In the genomic region with DNA sequence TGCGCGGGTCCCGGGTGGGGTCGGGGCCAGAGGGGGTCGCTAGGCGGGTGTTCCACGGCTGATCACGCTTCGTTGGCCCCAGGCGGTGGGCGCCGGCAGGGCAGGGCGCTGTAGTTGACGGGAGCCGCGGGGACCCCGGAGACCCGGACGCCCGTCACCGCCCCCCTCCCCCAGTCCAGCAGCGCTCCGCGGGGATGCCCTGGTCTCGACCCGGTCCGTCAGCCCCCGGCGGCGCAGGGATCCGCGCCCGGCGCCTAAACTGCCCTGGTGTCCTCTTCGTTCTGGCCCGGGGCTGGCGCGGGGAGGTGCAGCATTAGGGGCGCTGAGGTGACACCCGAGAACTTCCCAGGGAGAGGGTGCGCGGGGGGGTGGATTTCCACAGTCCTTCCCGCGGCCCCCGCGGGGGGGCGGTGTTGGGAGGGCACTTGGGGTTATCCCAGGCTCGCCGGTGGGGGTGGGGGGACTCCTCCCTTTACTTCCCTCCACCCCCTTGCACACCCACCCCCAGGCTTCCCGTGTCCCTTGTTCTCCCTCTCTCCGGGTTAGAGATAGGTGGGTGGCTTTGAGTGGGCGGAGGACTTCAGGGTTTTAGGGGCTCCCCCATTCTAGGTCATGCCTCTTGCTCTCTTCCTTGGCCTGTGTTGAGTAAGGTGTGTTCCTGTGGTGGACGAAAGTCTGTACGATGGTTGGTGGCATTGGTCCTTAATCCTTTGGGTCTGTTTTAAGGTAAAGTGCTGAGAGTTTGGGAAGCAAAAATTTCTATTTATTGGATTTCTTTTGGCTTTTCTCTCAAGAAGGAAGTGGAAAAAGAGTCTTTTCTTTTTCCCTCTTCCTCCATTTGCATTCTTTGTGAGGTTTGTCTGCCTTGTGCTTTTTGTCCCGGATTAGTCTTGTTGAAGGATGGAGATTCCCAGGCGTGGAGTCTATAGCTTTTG, we compare ENCODE assay signal across 8 cellular contexts. TPM values are rescaled to one million over a fixed set of nuclear protein-coding genes. Genes with fewer than 3 reads are reported as not detected.
DNase-seq lines count a peak whose midpoint lies in the region; TF ChIP-seq lines count a peak whose summit lies in the region.

No MANE protein-coding gene starts in this region.

- H3K9me3 ChIP-seq in HEK293 (ENCODE audit: control insufficient read depth, insufficient read depth, low read depth, low read length): no peaks in the 10 kb centered on the region

- H3K27me3 Mint-ChIP-seq in chondrocyte (ENCODE audit: low read depth): no peaks in the 10 kb centered on the region

- peaks cover 19% of the 10 kb centered on the region for H3K36me3 Mint-ChIP-seq in chondrocyte (ENCODE audit: low read depth)

- no peaks in the 10 kb centered on the region for H3K9me3 Mint-ChIP-seq in chondrocyte (ENCODE audit: low read depth)

- POLR2A ChIA-PET in HEK293 (lab: Yijun Ruan, JAX): interaction anchor here (1.0 to 1.9 kb wide), 8 partner anchors 12 to 589 kb away, joined by 3 to 16 read pairs (median 3); partner anchors contain the start of gene ACTRT3

- CTCF ChIA-PET in HEK293 (lab: Yijun Ruan, JAX): interaction anchor here (1.1 kb wide), 1 partner anchor 9 kb away, joined by 3 read pairs; no protein-coding TSS in a partner anchor

- H3K4me1 Mint-ChIP-seq in chondrocyte (ENCODE audit: low read depth): peaks cover 73% of the 10 kb centered on the region

- TF ChIP-seq CTCF in GM06990 (IDR thresholded peaks at IDR 0.05; ENCODE audit: insufficient read depth, low read length, poor library complexity, severe bottlenecking) (peak; percentile 79), HEK293 (tag by site-specific recombination; IDR thresholded peaks at IDR 0.05) (peak; percentile 64), chondrocyte (IDR thresholded peaks at IDR 0.05) (peak; percentile 76)

- peak overlapping the region; percentile 95 for H3K27ac ChIP-seq in HEK293 (ENCODE audit: extremely low read depth, low read depth, low read length)

- no peaks in the 10 kb centered on the region for H3K27me3 ChIP-seq in GM06990 (replicated peaks; ENCODE audit: control insufficient read depth, insufficient read depth, low read length)

- H3K27ac Mint-ChIP-seq in chondrocyte (ENCODE audit: unreplicated experiment): peak overlapping the region; percentile 99

- no peaks in the 10 kb centered on the region for H3K4me1 ChIP-seq in HEK293 (ENCODE audit: control insufficient read depth, insufficient read depth, low read length)

- DNase-seq in GM06990 (ENCODE audit: extremely low read depth, insufficient read length): peak; percentile 84
- DNase-seq in NCI-H1694 (lab: John Stamatoyannopoulos, UW): peak; percentile 30
- peak; percentile 52 to 65 for DNase-seq in activated CD4-positive, alpha-beta T cell treated with anti-CD3 and anti-CD28 coated beads for 24 hours (ENCODE audit: low read depth in 2 of 2)
- peak; percentile 92 for DNase-seq in chondrocyte (ENCODE audit: low spot score)
- DNase-seq in left kidney (ENCODE audit: low read depth, low spot score): peak; percentile 90
- peak; percentile 79 to 81 for DNase-seq in stimulated activated CD4-positive, alpha-beta T cell treated with anti-CD3 and anti-CD28 coated beads, Interleukin-2, amount 100 ng/mL, for 24 hours
- DNase-seq in DMS153 (lab: John Stamatoyannopoulos, UW): no peak

- H3K4me3 ChIP-seq in GM06990 (replicated peaks; ENCODE audit: low read depth, low read length) (peak overlapping the region; percentile 73), HEK293 (ENCODE audit: low read depth, low read length) (peak overlapping the region; percentile 78)

- peak overlapping the region; percentile 91 for H3K4me3 Mint-ChIP-seq in chondrocyte (ENCODE audit: unreplicated experiment)

- H3K36me3 ChIP-seq in GM06990 (ENCODE audit: control insufficient read depth, insufficient read depth, low read length) (no peaks in the 10 kb centered on the region), HEK293 (ENCODE audit: control insufficient read depth in 2 of 2, insufficient read depth in 1 of 2, low read length in 2 of 2) (peaks cover 0 to 32% of the 10 kb centered on the region in 2 experiments; a peak in 2 of 3 replicates)

TF ChIP-seq in HEK293, 187 proteins besides CTCF, POLR2A, EP300 and RAD21 (continues in another document):
- TF ChIP-seq HOXA7 (CRISPR knock-in tag; IDR thresholded peaks at IDR 0.05; ENCODE audit: borderline replicate concordance) (no peak), ZFP69B (tag by site-specific recombination; IDR thresholded peaks at IDR 0.05) (no peak), ZNF175 (tag by site-specific recombination; IDR thresholded peaks at IDR 0.05) (no peak), ZNF626 (tag by site-specific recombination; IDR thresholded peaks at IDR 0.05) (no peak), ZNF645 (tag by site-specific recombination; IDR thresholded peaks at IDR 0.05) (no peak), ZNF274 (IDR thresholded peaks at IDR 0.05; ENCODE audit: low read length) (no peak), ZNF274 (tag by site-specific recombination; IDR thresholded peaks at IDR 0.05; ENCODE audit: borderline replicate concordance) (no peak), ZBTB48 (tag by site-specific recombination; IDR thresholded peaks at IDR 0.05) (no peak), MZF1 (tag by site-specific recombination; IDR thresholded peaks at IDR 0.05; ENCODE audit: borderline replicate concordance) (no peak), ZNF580 (tag by site-specific recombination; IDR thresholded peaks at IDR 0.05) (no peak), ZNF157 (tag by site-specific recombination; IDR thresholded peaks at IDR 0.05) (no peak), ZNF600 (tag by site-specific recombination; IDR thresholded peaks at IDR 0.05) (no peak), ZNF146 (tag by site-specific recombination; IDR thresholded peaks at IDR 0.05) (no peak), ZNF629 (tag by site-specific recombination; IDR thresholded peaks at IDR 0.05) (peak; percentile 67; the same call in 1 of the 2 replicates), REPIN1 (tag by site-specific recombination; IDR thresholded peaks at IDR 0.05; ENCODE audit: low read depth) (no peak), ZSCAN16 (tag by site-specific recombination; IDR thresholded peaks at IDR 0.05) (no peak), ZNF837 (tag by site-specific recombination; IDR thresholded peaks at IDR 0.05) (no peak), ZNF571 (tag by site-specific recombination; IDR thresholded peaks at IDR 0.05) (no peak), TRIM28 (IDR thresholded peaks at IDR 0.05; ENCODE audit: borderline replicate concordance, low read length) (no peak), ZNF202 (tag by site-specific recombination; IDR thresholded peaks at IDR 0.05; ENCODE audit: borderline replicate concordance) (no peak), ZSCAN4 (tag by site-specific recombination; IDR thresholded peaks at IDR 0.05) (no peak), GLIS2 (tag by site-specific recombination; IDR thresholded peaks at IDR 0.05) (peak; percentile 95), ZNF211 (tag by site-specific recombination; IDR thresholded peaks at IDR 0.05; ENCODE audit: low read depth) (no peak), ZNF747 (tag by site-specific recombination; IDR thresholded peaks at IDR 0.05) (no peak)
- TF ChIP-seq, protein P1, sequence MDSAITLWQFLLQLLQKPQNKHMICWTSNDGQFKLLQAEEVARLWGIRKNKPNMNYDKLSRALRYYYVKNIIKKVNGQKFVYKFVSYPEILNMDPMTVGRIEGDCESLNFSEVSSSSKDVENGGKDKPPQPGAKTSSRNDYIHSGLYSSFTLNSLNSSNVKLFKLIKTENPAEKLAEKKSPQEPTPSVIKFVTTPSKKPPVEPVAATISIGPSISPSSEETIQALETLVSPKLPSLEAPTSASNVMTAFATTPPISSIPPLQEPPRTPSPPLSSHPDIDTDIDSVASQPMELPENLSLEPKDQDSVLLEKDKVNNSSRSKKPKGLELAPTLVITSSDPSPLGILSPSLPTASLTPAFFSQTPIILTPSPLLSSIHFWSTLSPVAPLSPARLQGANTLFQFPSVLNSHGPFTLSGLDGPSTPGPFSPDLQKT (IDR thresholded peaks at IDR 0.05; ENCODE audit: borderline replicate concordance, low read depth, low read length): no peak
- TF ChIP-seq, protein P2, sequence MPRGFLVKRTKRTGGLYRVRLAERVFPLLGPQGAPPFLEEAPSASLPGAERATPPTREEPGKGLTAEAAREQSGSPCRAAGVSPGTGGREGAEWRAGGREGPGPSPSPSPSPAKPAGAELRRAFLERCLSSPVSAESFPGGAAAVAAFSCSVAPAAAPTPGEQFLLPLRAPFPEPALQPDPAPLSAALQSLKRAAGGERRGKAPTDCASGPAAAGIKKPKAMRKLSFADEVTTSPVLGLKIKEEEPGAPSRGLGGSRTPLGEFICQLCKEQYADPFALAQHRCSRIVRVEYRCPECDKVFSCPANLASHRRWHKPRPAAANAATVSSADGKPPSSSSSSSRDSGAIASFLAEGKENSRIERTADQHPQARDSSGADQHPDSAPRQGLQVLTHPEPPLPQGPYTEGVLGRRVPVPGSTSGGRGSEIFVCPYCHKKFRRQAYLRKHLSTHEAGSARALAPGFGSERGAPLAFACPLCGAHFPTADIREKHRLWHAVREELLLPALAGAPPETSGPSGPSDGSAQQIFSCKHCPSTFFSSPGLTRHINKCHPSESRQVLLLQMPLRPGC (tag by site-specific recombination; IDR thresholded peaks at IDR 0.05): no peak

RNA-seq across cellular contexts. Expression of gene SKIL, which starts 0.7 kb away (rescaled TPM):
- total RNA-seq in chondrocyte: 94.0 to 177 TPM (median 96.0 TPM) in 3 replicates
